Comparison of ENCODE assay signal across 27 cellular contexts in the genomic region with DNA sequence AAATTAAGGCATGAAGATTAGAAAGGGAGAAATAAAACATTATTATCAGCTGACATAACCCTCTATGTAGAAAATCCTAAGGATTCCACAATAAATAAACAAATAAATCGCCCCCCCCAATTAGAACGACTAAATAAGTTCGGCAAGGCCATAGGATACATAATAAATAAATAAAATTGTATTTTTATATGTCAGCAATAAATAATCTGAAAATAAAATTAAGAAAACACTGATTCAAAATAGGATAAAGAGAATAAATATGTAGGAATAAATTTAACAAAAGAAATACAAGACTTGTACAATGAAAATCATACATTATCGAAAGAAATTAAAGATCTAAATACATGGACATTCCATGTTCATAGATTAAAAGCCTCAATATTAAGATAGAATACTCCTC.
"Had no signal": no experiment of that assay in that cellular context is flagged by ENCODE, and none has a peak within 500 bp of the region (broad histone marks: within the 10 kb centered on the region; RNA-seq: fewer than 3 reads in every experiment).

No MANE protein-coding gene starts in this region.

- H3K27ac ChIP-seq: hepatocyte, left lung, lower lobe of right lung, ovary, prostate gland, sigmoid colon, tibial nerve, uterus had no signal

- H3K36me3 ChIP-seq: ovary, prostate gland, uterus had no signal

- ATAC-seq: left colon; left lung; lower lobe of right lung; natural killer cell; right cardiac atrium; stimulated activated memory B cell treated with anti-CD40 and anti-IgM and Interleukin-4, amounts not matched to agents 10 μg/mL and 1 μg/mL and 100 μg/mL, for 72 hours; stimulated activated naive CD8-positive, alpha-beta T cell treated with anti-CD3 and anti-CD28 coated beads, Interleukin-15, amount 100 ng/mL, for 72 hours had no signal

- H3K4me3 ChIP-seq: hepatocyte, left lung, lower lobe of right lung, ovary, prostate gland, sigmoid colon, smooth muscle cell, tibial nerve, uterus had no signal

- H3K27me3 ChIP-seq: hepatocyte, left lung, ovary, sigmoid colon, tibial nerve, uterus had no signal

- H3K9me3 ChIP-seq: left lung, lower lobe of right lung, ovary, prostate gland, sigmoid colon, tibial nerve, uterus had no signal

- DNase-seq: islet precursor cell; kidney glomerular epithelial cell; left colon; left lung; lower lobe of right lung; mesendoderm; naive B cell; natural killer cell; nephron progenitor cell; ovary; posterior cingulate gyrus; retina; right cardiac atrium; sigmoid colon; stimulated activated CD4-positive, alpha-beta T cell treated with anti-CD3 and anti-CD28 coated beads, Interleukin-1b, Interleukin-23, amount 100 ng/mL, for 48 hours; stimulated activated CD4-positive, alpha-beta T cell treated with anti-CD3 and anti-CD28 coated beads, Interleukin-2, amount 100 ng/mL, for 48 hours; stimulated activated CD4-positive, alpha-beta T cell treated with anti-CD3 and anti-CD28 coated beads, Interleukin-4, amount 100 ng/mL, for 4 hours; stimulated activated CD8-positive, alpha-beta memory T cell treated with anti-CD3 and anti-CD28 coated beads, Interleukin-4, amount 100 ng/mL, for 48 hours; stimulated activated naive CD4-positive, alpha-beta T cell treated with Interleukin-2 at 50 U/mL for 16 hours; stimulated activated naive CD8-positive, alpha-beta T cell treated with anti-CD3 and anti-CD28 coated beads, Interleukin-15, amount 100 ng/mL, for 72 hours; substantia nigra; uterus had no signal

- H3K4me2 ChIP-seq: hepatocyte, smooth muscle cell had no signal

- H3K4me1 ChIP-seq: prostate gland, uterus had no signal
